In genomic region chr7:116809636-116810266, GRCh38 we compare ENCODE assay signal across 1 cellular context.
TF ChIP-seq lines count a peak whose summit lies in the region.

No MANE protein-coding gene starts in this region.

TF ChIP-seq in K562, 482 proteins besides CTCF, POLR2A, EP300 and RAD21 (continued from another document):
- peak; percentile 72; the same call in 1 of the 2 replicates for TF ChIP-seq AFF4 (CRISPR knock-in tag; IDR thresholded peaks at IDR 0.05)
- no peak for TF ChIP-seq KLF16 (IDR thresholded peaks at IDR 0.05)
- TF ChIP-seq DPF2 (IDR thresholded peaks at IDR 0.05), result no peak
- TF ChIP-seq SMC3 (conservative IDR thresholded peaks at IDR 0.05; ENCODE audit: insufficient read depth, low read depth, low read length), result peak; percentile 87
- TF ChIP-seq L3MBTL2 (IDR thresholded peaks at IDR 0.05), result 0 out of 2 replicates have a peak, but pooled peaks have one; percentile 28
- 0 out of 2 replicates have a peak, but pooled peaks have one; percentile 59 for TF ChIP-seq ARID3A (IDR thresholded peaks at IDR 0.05; ENCODE audit: borderline replicate concordance, low read depth, low read length)
- TF ChIP-seq SLC30A9 (CRISPR knock-in tag; IDR thresholded peaks at IDR 0.05), result no peak
- no peak for TF ChIP-seq E2F8 (IDR thresholded peaks at IDR 0.05; ENCODE audit: low read depth, partially characterized antibody)
- 0 out of 2 replicates have a peak, but pooled peaks have one; percentile 34 for TF ChIP-seq HSF4 (CRISPR knock-in tag; IDR thresholded peaks at IDR 0.05; ENCODE audit: borderline replicate concordance)
- 0 out of 2 replicates have a peak, but pooled peaks have one; percentile 13 for TF ChIP-seq GABPB1 (CRISPR knock-in tag; IDR thresholded peaks at IDR 0.05)
- TF ChIP-seq TGIF2 (CRISPR knock-in tag; IDR thresholded peaks at IDR 0.05), result no peak
- TF ChIP-seq LCOR (CRISPR knock-in tag; IDR thresholded peaks at IDR 0.05), result peak; percentile 48; the same call in 1 of the 2 replicates
- TF ChIP-seq GABPB2 (CRISPR knock-in tag; conservative IDR thresholded peaks at IDR 0.05), result no peak
- 0 out of 2 replicates have a peak, but pooled peaks have one; percentile 26 for TF ChIP-seq ZNF512 (tag; IDR thresholded peaks at IDR 0.05)
- TF ChIP-seq CC2D1A (IDR thresholded peaks at IDR 0.05), result 0 out of 2 replicates have a peak, but pooled peaks have one; percentile 27
- TF ChIP-seq E2F1 (CRISPR knock-in tag; IDR thresholded peaks at IDR 0.05), result 0 out of 2 replicates have a peak, but pooled peaks have one; percentile 22
- peak; percentile 82 for TF ChIP-seq DEAF1 (CRISPR knock-in tag; IDR thresholded peaks at IDR 0.05)
